26 cellular contexts compared by ENCODE assay signal in the genomic region with DNA sequence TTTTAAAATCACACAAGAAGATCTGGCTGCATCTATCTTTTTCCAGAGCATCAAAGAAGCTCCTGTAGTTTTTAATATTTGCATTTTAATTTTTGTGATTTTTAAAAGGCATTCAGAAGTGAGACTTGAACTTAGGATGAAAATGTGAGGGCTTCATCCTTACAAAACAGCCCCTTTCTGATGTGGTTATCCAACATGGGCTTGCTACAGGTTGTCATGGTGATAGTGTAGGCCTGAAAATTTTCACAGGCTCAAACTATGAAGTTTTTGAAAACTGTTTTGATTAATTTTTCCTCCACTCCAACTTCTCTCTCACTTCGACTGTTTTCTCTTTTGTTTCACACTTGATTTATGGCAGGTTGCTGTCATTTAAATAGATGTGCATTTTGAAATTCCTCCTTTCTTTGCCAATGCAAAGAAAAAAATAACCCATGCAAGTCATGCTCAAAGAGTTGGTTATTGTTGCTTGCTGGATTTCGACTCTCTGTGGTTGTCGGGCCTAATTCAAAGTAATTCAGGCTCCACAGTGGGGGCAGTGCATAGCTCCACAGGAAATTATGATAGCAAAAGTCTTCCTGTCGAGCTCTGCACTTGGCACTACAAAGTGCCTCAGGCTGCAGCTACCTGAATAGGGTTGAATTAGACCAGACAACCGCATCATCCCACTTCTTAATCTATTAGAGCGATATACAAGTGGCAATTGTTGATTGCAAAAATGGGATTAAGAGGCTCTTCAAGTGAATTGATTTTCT.
DNase-seq lines count a peak whose midpoint lies in the region; ATAC-seq, FAIRE-seq and TF ChIP-seq lines count a peak whose summit lies in the region.
"Had no signal": no experiment of that assay in that cellular context is flagged by ENCODE, and none has a peak within 500 bp of the region (broad histone marks: within the 10 kb centered on the region; RNA-seq: fewer than 3 reads in every experiment).

No MANE protein-coding gene starts in this region.

- no peaks in the 10 kb centered on the region for H3K36me3 ChIP-seq in testis (ENCODE audit: low read depth, missing control alignments)
- H3K36me3 ChIP-seq: upper lobe of left lung had no signal

- no peak for TF ChIP-seq CTCF in testis (IDR thresholded peaks at IDR 0.05)

- peak overlapping the region; percentile 69 for H3K4me3 Mint-ChIP-seq in activated naive CD8-positive, alpha-beta T cell treated with anti-CD3 and anti-CD28 coated beads, Interleukin-2, amount 10 ng/mL, durations not matched to agents 7 days and 5 days
- no peak overlapping the region for H3K4me3 Mint-ChIP-seq in activated T-cell treated with anti-CD3 and anti-CD28 coated beads, Interleukin-2, amount 50 U/mL, for 24 hours
- H3K4me3 Mint-ChIP-seq: activated T-cell treated with anti-CD3 and anti-CD28 coated beads, Interleukin-2, amount 50 U/mL, for 4 hours; WTC11 had no signal

- H3K27me3 Mint-ChIP-seq in activated naive CD8-positive, alpha-beta T cell treated with anti-CD3 and anti-CD28 coated beads, Interleukin-2, amount 10 ng/mL, durations not matched to agents 7 days and 5 days = no peaks in the 10 kb centered on the region
- peaks cover 21% of the 10 kb centered on the region for H3K27me3 Mint-ChIP-seq in activated T-cell treated with anti-CD3 and anti-CD28 coated beads, Interleukin-2, amount 50 U/mL, for 24 hours

- TF ChIP-seq POLR2A in testis (IDR thresholded peaks at IDR 0.05) = no peak

- no peak overlapping the region for H3K4me3 ChIP-seq in testis
- H3K4me3 ChIP-seq: upper lobe of left lung had no signal

- peaks cover 8% of the 10 kb centered on the region for H3K4me1 Mint-ChIP-seq in activated naive CD8-positive, alpha-beta T cell treated with anti-CD3 and anti-CD28 coated beads, Interleukin-2, amount 10 ng/mL, durations not matched to agents 7 days and 5 days
- H3K4me1 Mint-ChIP-seq in activated T-cell treated with anti-CD3 and anti-CD28 coated beads, Interleukin-2, amount 50 U/mL, for 24 hours (ENCODE audit: low read depth) = peaks cover 19% of the 10 kb centered on the region

- POLR2A ChIA-PET in activated naive CD8-positive, alpha-beta T cell treated with anti-CD3 and anti-CD28 coated beads, Interleukin-2, amount 10 ng/mL, durations not matched to agents 7 days and 5 days (lab: Charles Lee) = no interaction called here

- FAIRE-seq in urothelium cell line (lab: Jason Lieb, UNC) = no peak
- FAIRE-seq: small intestine had no signal

- H3K4me1 ChIP-seq in testis = no peaks in the 10 kb centered on the region
- H3K4me1 ChIP-seq: upper lobe of left lung had no signal

- ATAC-seq in activated naive CD8-positive, alpha-beta T cell treated with anti-CD3 and anti-CD28 coated beads, Interleukin-2, amount 10 ng/mL, durations not matched to agents 7 days and 5 days (ENCODE audit: low read depth) = peak; percentile 91
- ATAC-seq: activated T-cell treated with anti-CD3 and anti-CD28 coated beads, Interleukin-2, amount 50 U/mL, for 4 hours; left cardiac atrium; WTC11 had no signal

- H3K9me3 ChIP-seq in testis = no peaks in the 10 kb centered on the region
- H3K9me3 ChIP-seq: upper lobe of left lung had no signal

- H3K27me3 ChIP-seq in testis = no peaks in the 10 kb centered on the region
- H3K27me3 ChIP-seq: upper lobe of left lung had no signal

- intact Hi-C loops in testis (cut with DNase I; ENCODE audit: low total_unique reads) = no loop called here

- H3K9me3 Mint-ChIP-seq in activated naive CD8-positive, alpha-beta T cell treated with anti-CD3 and anti-CD28 coated beads, Interleukin-2, amount 10 ng/mL, durations not matched to agents 7 days and 5 days = no peaks in the 10 kb centered on the region
- H3K9me3 Mint-ChIP-seq in activated T-cell treated with anti-CD3 and anti-CD28 coated beads, Interleukin-2, amount 50 U/mL, for 24 hours = no peaks in the 10 kb centered on the region
- H3K9me3 Mint-ChIP-seq: activated naive CD4-positive, alpha-beta T cell treated with anti-CD3 and anti-CD28 coated beads, Interleukin-2, amount 50 U/mL, for 72 hours; activated T-cell treated with anti-CD3 and anti-CD28 coated beads, Interleukin-2, amount 50 U/mL, for 4 hours; WTC11 had no signal

- H3K27ac ChIP-seq in testis = no peak overlapping the region
- H3K27ac ChIP-seq: upper lobe of left lung had no signal

- 66 to 70% methylated on average over 6 of the region's 6 CpGs for WGBS in testis, 2 donors

- peak in 4 of 6 experiments; percentile 1 to 46 (median 18) for DNase-seq in stimulated activated naive CD4-positive, alpha-beta T cell (lab: John Stamatoyannopoulos, UW)
- DNase-seq in stimulated activated naive CD4-positive, alpha-beta T cell treated with Interleukin-2 at 50 U/mL for 16 hours (lab: John Stamatoyannopoulos, UW) = no peak
- DNase-seq in NCI-H146 treated with DMSO at 0.1 percent for 48 hours (lab: John Stamatoyannopoulos, UW; ENCODE audit: unreplicated experiment) (peak; percentile 2), urothelium cell line (ENCODE audit: low spot score) (peak; percentile 0), SIG-M5 treated with dmso at 0.1 percent for 504 hours (lab: John Stamatoyannopoulos, UW; ENCODE audit: unreplicated experiment) (no peak), testis (no peak)
- DNase-seq in activated naive CD8-positive, alpha-beta T cell treated with anti-CD3 and anti-CD28 coated beads, Interleukin-2, amount 10 ng/mL, durations not matched to agents 7 days and 5 days = no peak
- no peak for DNase-seq in activated T-cell treated with anti-CD3 and anti-CD28 coated beads, Interleukin-2, amount 50 U/mL, for 24 hours
- DNase-seq: activated T-cell treated with anti-CD3 and anti-CD28 coated beads, Interleukin-2, amount 50 U/mL, for 4 hours; effector CD8-positive, alpha-beta T cell; foreskin fibroblast; GDM1; IMR-90; left cardiac atrium; mesenchymal stem cell; MM.1S; NCI-H187 treated with DMSO at 0.1 percent for 48 hours; NCI-H2227 treated with DMSO at 0.1 percent for 48 hours; NCI-H774; OCI-M1; small intestine; stimulated activated CD4-positive, alpha-beta T cell treated with anti-CD3 and anti-CD28 coated beads, Interleukin-1b, Interleukin-23, amount 100 ng/mL, for 48 hours; T-helper 9 cell; upper lobe of left lung had no signal

- H3K36me3 Mint-ChIP-seq in activated naive CD8-positive, alpha-beta T cell treated with anti-CD3 and anti-CD28 coated beads, Interleukin-2, amount 10 ng/mL, durations not matched to agents 7 days and 5 days = no peaks in the 10 kb centered on the region
- H3K36me3 Mint-ChIP-seq in activated T-cell treated with anti-CD3 and anti-CD28 coated beads, Interleukin-2, amount 50 U/mL, for 24 hours (ENCODE audit: low read depth) = no peaks in the 10 kb centered on the region
- H3K36me3 Mint-ChIP-seq: activated naive CD4-positive, alpha-beta T cell treated with anti-CD3 and anti-CD28 coated beads, Interleukin-2, amount 50 U/mL, for 72 hours; WTC11 had no signal

- peak overlapping the region; percentile 82 for H3K27ac Mint-ChIP-seq in activated naive CD8-positive, alpha-beta T cell treated with anti-CD3 and anti-CD28 coated beads, Interleukin-2, amount 10 ng/mL, durations not matched to agents 7 days and 5 days
- no peak overlapping the region for H3K27ac Mint-ChIP-seq in activated T-cell treated with anti-CD3 and anti-CD28 coated beads, Interleukin-2, amount 50 U/mL, for 24 hours
- H3K27ac Mint-ChIP-seq: activated naive CD4-positive, alpha-beta T cell treated with anti-CD3 and anti-CD28 coated beads, Interleukin-2, amount 50 U/mL, for 72 hours; WTC11 had no signal

Comparison
In these comparisons a context has a peak if more than half of its experiments do, and no peak if none do; other contexts are left out.
1. DNase-seq: peak in stimulated activated naive CD4-positive, alpha-beta T cell (4 of 6), NCI-H146 treated with DMSO at 0.1 percent for 48 hours (single experiment) and urothelium cell line (single experiment); none in stimulated activated naive CD4-positive, alpha-beta T cell treated with Interleukin-2 at 50 U/mL for 16 hours (single experiment), activated naive CD8-positive, alpha-beta T cell treated with anti-CD3 and anti-CD28 coated beads, Interleukin-2, amount 10 ng/mL, durations not matched to agents 7 days and 5 days (single experiment), SIG-M5 treated with dmso at 0.1 percent for 504 hours (single experiment), activated T-cell treated with anti-CD3 and anti-CD28 coated beads, Interleukin-2, amount 50 U/mL, for 24 hours (single experiment) and testis (single experiment).